ENCODE assay signal across 1 cellular context in genomic region chr3:187744169-187745151, GRCh38.
A peak's percentile ranks its signal among the peaks of the same experiment; 100 is the strongest.
TF ChIP-seq lines count a peak whose summit lies in the region.

No MANE protein-coding gene starts in this region.

TF ChIP-seq in H1, 55 proteins besides CTCF, POLR2A, EP300 and RAD21:
- TF ChIP-seq CHD7 (IDR thresholded peaks at IDR 0.05; ENCODE audit: insufficient replicate concordance, low read length) (no peak), YY1 (IDR thresholded peaks at IDR 0.05; ENCODE audit: low read depth, low read length) (no peak), RBBP5 (IDR thresholded peaks at IDR 0.05; ENCODE audit: borderline replicate concordance, low read depth, low read length) (peak; percentile 39; the same call in 1 of the 2 replicates), SP1 (IDR thresholded peaks at IDR 0.05; ENCODE audit: low read depth, low read length) (no peak), CTBP2 (IDR thresholded peaks at IDR 0.05; ENCODE audit: borderline replicate concordance, insufficient read depth, insufficient read length, low read length) (no peak), SP4 (IDR thresholded peaks at IDR 0.05; ENCODE audit: low read length) (no peak), RFX5 (IDR thresholded peaks at IDR 0.05; ENCODE audit: borderline replicate concordance, low read depth, low read length) (no peak), CREB1 (IDR thresholded peaks at IDR 0.05) (0 out of 2 replicates have a peak, but pooled peaks have one; percentile 6), TAF1 (IDR thresholded peaks at IDR 0.05; ENCODE audit: low read depth, low read length) (peak; percentile 26; the same call in 1 of the 2 replicates), EGR1 (IDR thresholded peaks at IDR 0.05; ENCODE audit: borderline replicate concordance, low read depth, low read length) (no peak), BACH1 (IDR thresholded peaks at IDR 0.05; ENCODE audit: low read length) (no peak), SIN3A (conservative IDR thresholded peaks at IDR 0.05 in 1 of 2, IDR thresholded peaks at IDR 0.05 in 1 of 2; ENCODE audit: low read depth in 1 of 2, low read length in 2 of 2) (peak in 1 of 2 experiments; percentile 47; a peak in 1 of 4 replicates), NRF1 (IDR thresholded peaks at IDR 0.05; ENCODE audit: low read depth, low read length) (0 out of 2 replicates have a peak, but pooled peaks have one; percentile 7), POLR2AphosphoS5 (IDR thresholded peaks at IDR 0.05; ENCODE audit: low read depth, low read length) (peak; percentile 88), POU5F1 (IDR thresholded peaks at IDR 0.05; ENCODE audit: low read depth, low read length) (no peak), KDM4A (IDR thresholded peaks at IDR 0.05; ENCODE audit: low read depth, low read length, severe bottlenecking) (peak; percentile 26), TCF12 (IDR thresholded peaks at IDR 0.05; ENCODE audit: low read depth, low read length) (no peak), TAF7 (optimal IDR thresholded peaks at IDR 0.05; ENCODE audit: borderline replicate concordance, low read depth, low read length) (no peak), MAX (IDR thresholded peaks at IDR 0.05) (0 out of 2 replicates have a peak, but pooled peaks have one; percentile 27), EZH2 (IDR thresholded peaks at IDR 0.05; ENCODE audit: low read depth, low read length, severe bottlenecking) (no peak), PHF8 (conservative IDR thresholded peaks at IDR 0.05; ENCODE audit: low read depth, low read length) (0 out of 2 replicates have a peak, but pooled peaks have one; percentile 11), ASH2L (IDR thresholded peaks at IDR 0.05; ENCODE audit: low read length) (peak; percentile 11), BRCA1 (IDR thresholded peaks at IDR 0.05; ENCODE audit: low read depth, low read length) (no peak), SIRT6 (IDR thresholded peaks at IDR 0.05; ENCODE audit: low read length) (no peak)
